ENCODE assay signal across 1 cellular context in genomic region chr14:104118006-104118844, GRCh38.
TF ChIP-seq lines count a peak whose summit lies in the region.

No MANE protein-coding gene starts in this region.

TF ChIP-seq in GM23338, 12 proteins besides CTCF, POLR2A, EP300 and RAD21 (continued from another document):
- TF ChIP-seq, protein P1, sequence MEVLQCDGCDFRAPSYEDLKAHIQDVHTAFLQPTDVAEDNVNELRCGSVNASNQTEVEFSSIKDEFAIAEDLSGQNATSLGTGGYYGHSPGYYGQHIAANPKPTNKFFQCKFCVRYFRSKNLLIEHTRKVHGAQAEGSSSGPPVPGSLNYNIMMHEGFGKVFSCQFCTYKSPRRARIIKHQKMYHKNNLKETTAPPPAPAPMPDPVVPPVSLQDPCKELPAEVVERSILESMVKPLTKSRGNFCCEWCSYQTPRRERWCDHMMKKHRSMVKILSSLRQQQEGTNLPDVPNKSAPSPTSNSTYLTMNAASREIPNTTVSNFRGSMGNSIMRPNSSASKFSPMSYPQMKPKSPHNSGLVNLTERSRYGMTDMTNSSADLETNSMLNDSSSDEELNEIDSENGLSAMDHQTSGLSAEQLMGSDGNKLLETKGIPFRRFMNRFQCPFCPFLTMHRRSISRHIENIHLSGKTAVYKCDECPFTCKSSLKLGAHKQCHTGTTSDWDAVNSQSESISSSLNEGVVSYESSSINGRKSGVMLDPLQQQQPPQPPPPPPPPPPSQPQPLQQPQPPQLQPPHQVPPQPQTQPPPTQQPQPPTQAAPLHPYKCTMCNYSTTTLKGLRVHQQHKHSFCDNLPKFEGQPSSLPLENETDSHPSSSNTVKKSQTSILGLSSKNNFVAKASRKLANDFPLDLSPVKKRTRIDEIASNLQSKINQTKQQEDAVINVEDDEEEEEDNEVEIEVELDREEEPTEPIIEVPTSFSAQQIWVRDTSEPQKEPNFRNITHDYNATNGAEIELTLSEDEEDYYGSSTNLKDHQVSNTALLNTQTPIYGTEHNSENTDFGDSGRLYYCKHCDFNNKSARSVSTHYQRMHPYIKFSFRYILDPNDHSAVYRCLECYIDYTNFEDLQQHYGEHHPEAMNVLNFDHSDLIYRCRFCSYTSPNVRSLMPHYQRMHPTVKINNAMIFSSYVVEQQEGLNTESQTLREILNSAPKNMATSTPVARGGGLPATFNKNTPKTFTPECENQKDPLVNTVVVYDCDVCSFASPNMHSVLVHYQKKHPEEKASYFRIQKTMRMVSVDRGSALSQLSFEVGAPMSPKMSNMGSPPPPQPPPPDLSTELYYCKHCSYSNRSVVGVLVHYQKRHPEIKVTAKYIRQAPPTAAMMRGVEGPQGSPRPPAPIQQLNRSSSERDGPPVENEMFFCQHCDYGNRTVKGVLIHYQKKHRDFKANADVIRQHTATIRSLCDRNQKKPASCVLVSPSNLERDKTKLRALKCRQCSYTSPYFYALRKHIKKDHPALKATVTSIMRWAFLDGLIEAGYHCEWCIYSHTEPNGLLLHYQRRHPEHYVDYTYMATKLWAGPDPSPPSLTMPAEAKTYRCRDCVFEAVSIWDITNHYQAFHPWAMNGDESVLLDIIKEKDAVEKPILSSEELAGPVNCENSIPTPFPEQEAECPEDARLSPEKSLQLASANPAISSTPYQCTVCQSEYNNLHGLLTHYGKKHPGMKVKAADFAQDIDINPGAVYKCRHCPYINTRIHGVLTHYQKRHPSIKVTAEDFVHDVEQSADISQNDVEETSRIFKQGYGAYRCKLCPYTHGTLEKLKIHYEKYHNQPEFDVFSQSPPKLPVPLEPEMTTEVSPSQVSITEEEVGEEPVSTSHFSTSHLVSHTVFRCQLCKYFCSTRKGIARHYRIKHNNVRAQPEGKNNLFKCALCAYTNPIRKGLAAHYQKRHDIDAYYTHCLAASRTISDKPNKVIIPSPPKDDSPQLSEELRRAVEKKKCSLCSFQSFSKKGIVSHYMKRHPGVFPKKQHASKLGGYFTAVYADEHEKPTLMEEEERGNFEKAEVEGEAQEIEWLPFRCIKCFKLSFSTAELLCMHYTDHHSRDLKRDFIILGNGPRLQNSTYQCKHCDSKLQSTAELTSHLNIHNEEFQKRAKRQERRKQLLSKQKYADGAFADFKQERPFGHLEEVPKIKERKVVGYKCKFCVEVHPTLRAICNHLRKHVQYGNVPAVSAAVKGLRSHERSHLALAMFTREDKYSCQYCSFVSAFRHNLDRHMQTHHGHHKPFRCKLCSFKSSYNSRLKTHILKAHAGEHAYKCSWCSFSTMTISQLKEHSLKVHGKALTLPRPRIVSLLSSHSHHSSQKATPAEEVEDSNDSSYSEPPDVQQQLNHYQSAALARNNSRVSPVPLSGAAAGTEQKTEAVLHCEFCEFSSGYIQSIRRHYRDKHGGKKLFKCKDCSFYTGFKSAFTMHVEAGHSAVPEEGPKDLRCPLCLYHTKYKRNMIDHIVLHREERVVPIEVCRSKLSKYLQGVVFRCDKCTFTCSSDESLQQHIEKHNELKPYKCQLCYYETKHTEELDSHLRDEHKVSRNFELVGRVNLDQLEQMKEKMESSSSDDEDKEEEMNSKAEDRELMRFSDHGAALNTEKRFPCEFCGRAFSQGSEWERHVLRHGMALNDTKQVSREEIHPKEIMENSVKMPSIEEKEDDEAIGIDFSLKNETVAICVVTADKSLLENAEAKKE (CRISPR knock-in tag; IDR thresholded peaks at IDR 0.05): no peak
- no peak for TF ChIP-seq CREB1 (CRISPR knock-in tag; IDR thresholded peaks at IDR 0.05; ENCODE audit: low read depth)
- TF ChIP-seq JUNB (IDR thresholded peaks at IDR 0.05; ENCODE audit: unreplicated experiment): no peak
- no peak for TF ChIP-seq POLR2AphosphoS5 (IDR thresholded peaks at IDR 0.05; ENCODE audit: low read depth)
- TF ChIP-seq ETS1 (IDR thresholded peaks at IDR 0.05): no peak
- TF ChIP-seq NANOG (IDR thresholded peaks at IDR 0.05; ENCODE audit: borderline replicate concordance): no peak
